10 cellular contexts compared by ENCODE assay signal in the genomic region with DNA sequence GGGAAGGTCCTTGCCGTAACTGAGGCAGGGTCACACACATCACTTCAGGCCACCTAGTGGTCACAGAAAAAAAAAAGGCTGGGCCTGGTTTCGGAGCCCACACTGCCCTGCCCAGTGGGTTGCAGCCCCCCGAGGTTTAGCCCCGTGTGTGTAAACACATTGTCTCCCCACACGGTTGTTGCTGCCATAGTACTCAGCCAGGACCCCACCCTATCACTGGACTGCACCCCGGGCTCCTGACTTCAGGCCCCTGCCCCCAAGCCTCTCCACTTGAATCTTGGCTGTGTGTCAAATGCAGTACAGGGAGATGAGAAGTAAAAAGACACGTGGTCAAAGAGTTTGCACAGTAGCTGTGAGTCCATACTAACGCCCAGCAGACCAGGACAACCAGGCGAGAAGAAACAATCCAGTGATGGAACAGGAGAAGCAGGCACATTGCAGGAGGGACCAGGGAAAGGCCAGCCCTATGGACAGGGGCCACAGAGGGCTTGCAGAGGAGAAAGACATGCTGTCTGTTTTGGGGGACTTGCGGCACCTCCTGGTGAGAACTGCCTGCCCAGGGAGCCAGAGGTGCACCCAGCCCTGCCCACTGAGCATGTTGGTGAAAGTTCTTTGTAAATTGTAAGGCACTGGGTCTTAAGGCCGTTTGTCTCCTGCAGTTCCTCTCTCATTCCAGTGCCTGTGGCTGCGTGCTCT.
A peak's percentile ranks its signal among the peaks of the same experiment; 100 is the strongest.
DNase-seq lines count a peak whose midpoint lies in the region; ATAC-seq and TF ChIP-seq lines count a peak whose summit lies in the region.
"Had no signal": no experiment of that assay in that cellular context is flagged by ENCODE, and none has a peak within 500 bp of the region (broad histone marks: within the 10 kb centered on the region; RNA-seq: fewer than 3 reads in every experiment).

No MANE protein-coding gene starts in this region.

- H3K4me2 ChIP-seq in HCT116 (ENCODE audit: low read length) = no peak overlapping the region

- H3K9me3 ChIP-seq in AG04450 (ENCODE audit: control insufficient read depth, insufficient read depth, low read length) (no peaks in the 10 kb centered on the region), HCT116 (ENCODE audit: control insufficient read depth in 1 of 2, insufficient read depth in 1 of 2, low read depth in 1 of 2, low read length in 2 of 2) (no peaks in the 10 kb centered on the region)

- H3K4me1 ChIP-seq in HCT116 (ENCODE audit: control insufficient read depth in 1 of 2, insufficient read depth in 2 of 2, low read length in 2 of 2) = no peaks in the 10 kb centered on the region

- in situ Hi-C loops in astrocyte of the cerebellum (cut with HindIII; ENCODE audit: low sequenced_read_pairs) = no loop called here

- intact Hi-C loops in HCT116 (cut with micrococcal nuclease) = loop anchor here (10.0 kb wide), 1 partner anchor 403 kb away; no protein-coding TSS in a partner anchor

- ATAC-seq in HCT116 = peak; percentile 54
- ATAC-seq in GM21717 (IDR thresholded peaks at IDR 0.05; ENCODE audit: unreplicated experiment) = no peak
- ATAC-seq in HG02759 (IDR thresholded peaks at IDR 0.05; ENCODE audit: unreplicated experiment) = no peak

- H2AFZ ChIP-seq in HCT116 (ENCODE audit: low read depth, low read length, poor library complexity, severe bottlenecking) = no peak overlapping the region

- TF ChIP-seq POLR2A in HCT116 (IDR thresholded peaks at IDR 0.05; ENCODE audit: borderline replicate concordance, extremely low read depth, insufficient read depth, insufficient read length) = no peak

- H3K36me3 ChIP-seq in HCT116 (ENCODE audit: control insufficient read depth in 1 of 2, insufficient read depth in 2 of 2, low read length in 2 of 2) = no peaks in the 10 kb centered on the region

- H3K27ac ChIP-seq in AG04450 (ENCODE audit: low read depth, low read length) (no peak overlapping the region), HCT116 (ENCODE audit: low read depth, low read length) (no peak overlapping the region)

- 0 out of 2 replicates have a peak, but pooled peaks have one; percentile 12 for TF ChIP-seq RAD21 in HCT116 (IDR thresholded peaks at IDR 0.05; ENCODE audit: low read depth)

- H3K9me2 ChIP-seq in HCT116 (ENCODE audit: insufficient read depth) = no peaks in the 10 kb centered on the region

- BruUV-seq in HCT116 (replicated peaks; lab: Mats Ljungman, UMichigan) = no TSS peak

- DNase-seq in AG04450 (ENCODE audit: low read depth, low spot score) (no peak), HCT116 (ENCODE audit: low read depth, low spot score) (no peak), astrocyte of the cerebellum (ENCODE audit: low read depth) (no peak), left kidney (ENCODE audit: low read depth, low spot score) (peak; percentile 24), NCI-H82 (lab: John Stamatoyannopoulos, UW) (no peak), hippocampal formation (lab: John Stamatoyannopoulos, UW) (no peak)
- DNase-seq: activated CD4-positive, alpha-beta memory T cell treated with anti-CD3 and anti-CD28 coated beads for 36 hours; NCI-H187 treated with DMSO at 0.1 percent for 48 hours had no signal

- no peak overlapping the region for H3K9ac ChIP-seq in HCT116 (ENCODE audit: low read length)

- RAD21 ChIA-PET in HCT116 (lab: Charles Lee; ENCODE audit: low non-redundant PET in 1 of 2, low total read pairs in 2 of 2, uncharacterized antibody in 2 of 2, unreplicated experiment in 2 of 2) = no interaction called here

- H3K27me3 ChIP-seq in AG04450 (ENCODE audit: control insufficient read depth, insufficient read depth, low read length) = no peaks in the 10 kb centered on the region
- no peaks in the 10 kb centered on the region; the same call in 1 of the 2 replicates for H3K27me3 ChIP-seq in HCT116 (ENCODE audit: insufficient read depth, low read length)

- no peaks in the 10 kb centered on the region for H4K20me1 ChIP-seq in HCT116 (ENCODE audit: insufficient read depth)

- H3K4me3 ChIP-seq in AG04450 (ENCODE audit: low read depth, low read length) = no peak overlapping the region
- H3K4me3 ChIP-seq in HCT116 (replicated peaks in 1 of 2; ENCODE audit: low read depth in 1 of 2, low read length in 2 of 2) = no peak overlapping the region
- H3K4me3 ChIP-seq in astrocyte of the cerebellum (ENCODE audit: low read depth, low read length) = no peak overlapping the region

- POLR2A ChIA-PET in AG04450 (lab: Yijun Ruan, JAX) = no interaction called here
- POLR2A ChIA-PET in HCT116 (lab: Charles Lee) = no interaction called here

- no peaks in the 10 kb centered on the region for H3K79me2 ChIP-seq in HCT116 (ENCODE audit: insufficient read depth, low read length)

- TF ChIP-seq CTCF in AG04450 (IDR thresholded peaks at IDR 0.05; ENCODE audit: low read depth, low read length) (peak; percentile 41), HCT116 (IDR thresholded peaks at IDR 0.05 in 2 of 3, conservative IDR thresholded peaks at IDR 0.05 in 1 of 3; ENCODE audit: borderline replicate concordance in 1 of 3, insufficient read depth in 1 of 3, low read depth in 2 of 3, low read length in 2 of 3) (peak; percentile 27 to 57 (median 45); a peak in 4 of 6 replicates), astrocyte of the cerebellum (IDR thresholded peaks at IDR 0.05; ENCODE audit: low read depth, low read length, missing control alignments) (peak; percentile 29)

- CTCF ChIA-PET in AG04450 (lab: Charles Lee) (interaction anchor here (1.0 to 1.5 kb wide), 3 partner anchors 9 to 155 kb away, joined by 3 to 4 read pairs (median 4); no protein-coding TSS in a partner anchor), HCT116 (lab: Charles Lee) (no interaction called here)

TF ChIP-seq in HCT116, 20 proteins besides CTCF, POLR2A, EP300 and RAD21 (continues in another document):
- TF ChIP-seq ZFX (IDR thresholded peaks at IDR 0.05) = no peak
- no peak for TF ChIP-seq SIN3A (IDR thresholded peaks at IDR 0.05; ENCODE audit: low read depth)
- TF ChIP-seq FOSL1 (IDR thresholded peaks at IDR 0.05; ENCODE audit: low read depth) = no peak
- TF ChIP-seq SP1 (IDR thresholded peaks at IDR 0.05; ENCODE audit: low read depth) = no peak
- no peak for TF ChIP-seq ZNF274 (IDR thresholded peaks at IDR 0.05; ENCODE audit: low read depth, low read length)
- TF ChIP-seq EZH2phosphoT487 (IDR thresholded peaks at IDR 0.05; ENCODE audit: borderline replicate concordance) = no peak
- TF ChIP-seq EZH2 (IDR thresholded peaks at IDR 0.05) = no peak
- no peak for TF ChIP-seq ZBTB33 (IDR thresholded peaks at IDR 0.05; ENCODE audit: extremely low read depth, insufficient replicate concordance, low read length)
- TF ChIP-seq, protein P1, sequence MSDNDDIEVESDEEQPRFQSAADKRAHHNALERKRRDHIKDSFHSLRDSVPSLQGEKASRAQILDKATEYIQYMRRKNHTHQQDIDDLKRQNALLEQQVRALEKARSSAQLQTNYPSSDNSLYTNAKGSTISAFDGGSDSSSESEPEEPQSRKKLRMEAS (IDR thresholded peaks at IDR 0.05) = no peak
- no peak for TF ChIP-seq TCF7L2 (IDR thresholded peaks at IDR 0.05; ENCODE audit: borderline replicate concordance, extremely low read depth, insufficient read depth, insufficient read length)
- TF ChIP-seq, protein P2, sequence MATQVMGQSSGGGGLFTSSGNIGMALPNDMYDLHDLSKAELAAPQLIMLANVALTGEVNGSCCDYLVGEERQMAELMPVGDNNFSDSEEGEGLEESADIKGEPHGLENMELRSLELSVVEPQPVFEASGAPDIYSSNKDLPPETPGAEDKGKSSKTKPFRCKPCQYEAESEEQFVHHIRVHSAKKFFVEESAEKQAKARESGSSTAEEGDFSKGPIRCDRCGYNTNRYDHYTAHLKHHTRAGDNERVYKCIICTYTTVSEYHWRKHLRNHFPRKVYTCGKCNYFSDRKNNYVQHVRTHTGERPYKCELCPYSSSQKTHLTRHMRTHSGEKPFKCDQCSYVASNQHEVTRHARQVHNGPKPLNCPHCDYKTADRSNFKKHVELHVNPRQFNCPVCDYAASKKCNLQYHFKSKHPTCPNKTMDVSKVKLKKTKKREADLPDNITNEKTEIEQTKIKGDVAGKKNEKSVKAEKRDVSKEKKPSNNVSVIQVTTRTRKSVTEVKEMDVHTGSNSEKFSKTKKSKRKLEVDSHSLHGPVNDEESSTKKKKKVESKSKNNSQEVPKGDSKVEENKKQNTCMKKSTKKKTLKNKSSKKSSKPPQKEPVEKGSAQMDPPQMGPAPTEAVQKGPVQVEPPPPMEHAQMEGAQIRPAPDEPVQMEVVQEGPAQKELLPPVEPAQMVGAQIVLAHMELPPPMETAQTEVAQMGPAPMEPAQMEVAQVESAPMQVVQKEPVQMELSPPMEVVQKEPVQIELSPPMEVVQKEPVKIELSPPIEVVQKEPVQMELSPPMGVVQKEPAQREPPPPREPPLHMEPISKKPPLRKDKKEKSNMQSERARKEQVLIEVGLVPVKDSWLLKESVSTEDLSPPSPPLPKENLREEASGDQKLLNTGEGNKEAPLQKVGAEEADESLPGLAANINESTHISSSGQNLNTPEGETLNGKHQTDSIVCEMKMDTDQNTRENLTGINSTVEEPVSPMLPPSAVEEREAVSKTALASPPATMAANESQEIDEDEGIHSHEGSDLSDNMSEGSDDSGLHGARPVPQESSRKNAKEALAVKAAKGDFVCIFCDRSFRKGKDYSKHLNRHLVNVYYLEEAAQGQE (IDR thresholded peaks at IDR 0.05; ENCODE audit: low read depth) = no peak
- TF ChIP-seq ELF1 (IDR thresholded peaks at IDR 0.05; ENCODE audit: borderline replicate concordance, low read depth) = no peak
- TF ChIP-seq EGR1 (IDR thresholded peaks at IDR 0.05; ENCODE audit: low read depth) = no peak
- no peak for TF ChIP-seq POLR2AphosphoS5 (IDR thresholded peaks at IDR 0.05; ENCODE audit: low read depth, low read length)
- TF ChIP-seq SRF (IDR thresholded peaks at IDR 0.05; ENCODE audit: low read depth) = no peak
- no peak for TF ChIP-seq YY1 (IDR thresholded peaks at IDR 0.05; ENCODE audit: extremely low read depth, insufficient replicate concordance, low read depth, low read length)
- TF ChIP-seq CBX3 (IDR thresholded peaks at IDR 0.05; ENCODE audit: low read depth) = no peak
- TF ChIP-seq CEBPB (IDR thresholded peaks at IDR 0.05; ENCODE audit: low read depth) = no peak
